8 cellular contexts compared by ENCODE assay signal in genomic region chr16:89686520-89687091, GRCh38. TPM values are rescaled to one million over a fixed set of nuclear protein-coding genes. Genes with fewer than 3 reads are reported as not detected.
DNase-seq lines count a peak whose midpoint lies in the region; ATAC-seq and TF ChIP-seq lines count a peak whose summit lies in the region.

A gene with protein sequence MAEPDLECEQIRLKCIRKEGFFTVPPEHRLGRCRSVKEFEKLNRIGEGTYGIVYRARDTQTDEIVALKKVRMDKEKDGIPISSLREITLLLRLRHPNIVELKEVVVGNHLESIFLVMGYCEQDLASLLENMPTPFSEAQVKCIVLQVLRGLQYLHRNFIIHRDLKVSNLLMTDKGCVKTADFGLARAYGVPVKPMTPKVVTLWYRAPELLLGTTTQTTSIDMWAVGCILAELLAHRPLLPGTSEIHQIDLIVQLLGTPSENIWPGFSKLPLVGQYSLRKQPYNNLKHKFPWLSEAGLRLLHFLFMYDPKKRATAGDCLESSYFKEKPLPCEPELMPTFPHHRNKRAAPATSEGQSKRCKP (plus strand): TSS chr16:89686689. CDS start chr16:89686711, 22 bp downstream.

- peak within 1 kb of the TSS; percentile 95 for H3K4me3 ChIP-seq in ectodermal cell (ENCODE audit: insufficient read depth, low read depth, low read length)
- peak within 1 kb of the TSS; percentile 92 for H3K4me3 ChIP-seq in lung

- peaks cover 29% of the 10 kb centered on the region for H3K36me3 ChIP-seq in ectodermal cell (ENCODE audit: control insufficient read depth, insufficient read depth, low read length)
- H3K36me3 ChIP-seq in lung (ENCODE audit: control insufficient read depth in 2 of 2, insufficient read depth in 2 of 2, low read length in 2 of 2): peaks cover 0 to 18% of the 10 kb centered on the region in 2 donors

- WGBS in ectodermal cell, 2 experiments: 1% methylated on average over 67 of the region's 67 CpGs
- whole genome bisulfite sequencing in lung, 2 donors: 0% methylated on average over 63 to 67 of the region's 67 CpGs

- H3K9me3 ChIP-seq in ectodermal cell (ENCODE audit: control insufficient read depth, low read length): no peaks in the 10 kb centered on the region
- H3K9me3 ChIP-seq in lung (ENCODE audit: control insufficient read depth in 2 of 2, insufficient read depth in 1 of 2, low read length in 1 of 2): no peaks in the 10 kb centered on the region

- peaks cover 7% of the 10 kb centered on the region for H3K4me1 ChIP-seq in ectodermal cell (ENCODE audit: control insufficient read depth, insufficient read depth, low read length)
- peaks cover 0 to 5% of the 10 kb centered on the region in 2 donors for H3K4me1 ChIP-seq in lung (ENCODE audit: control insufficient read depth in 2 of 2, insufficient read depth in 2 of 2, low read length in 2 of 2)

- peak; percentile 64 for DNase-seq in NCI-H82 treated with DMSO at 0.1 percent for 48 hours (lab: John Stamatoyannopoulos, UW; ENCODE audit: unreplicated experiment)
- DNase-seq in activated CD8-positive, alpha-beta memory T cell treated with anti-CD3 and anti-CD28 coated beads for 1 hour (ENCODE audit: extremely low read depth in 1 of 2, low read depth in 1 of 2): peak; percentile 36 to 85
- DNase-seq in lung (ENCODE audit: low spot score): peak; percentile 91
- peak; percentile 79 to 85 (median 85) for DNase-seq in stimulated activated CD4-positive, alpha-beta T cell treated with anti-CD3 and anti-CD28 coated beads, TNF-alpha, amount 100 ng/mL, for 4 hours (ENCODE audit: low read depth in 3 of 3)

- H3K27me3 ChIP-seq in ectodermal cell (ENCODE audit: control insufficient read depth, insufficient read depth, low read length, poor library complexity, severe bottlenecking) (no peaks in the 10 kb centered on the region), lung (ENCODE audit: control insufficient read depth, insufficient read depth) (no peaks in the 10 kb centered on the region)

- H3K27ac ChIP-seq in C4-2B (peak within 1 kb of the TSS; percentile 94), ectodermal cell (ENCODE audit: insufficient read depth, low read depth, low read length, poor library complexity, severe bottlenecking) (peak within 1 kb of the TSS; percentile 63), lung (ENCODE audit: low read depth in 1 of 2, low read length in 1 of 2) (peak within 1 kb of the TSS; percentile 90 to 95)

- TF ChIP-seq CTCF in C4-2B (conservative IDR thresholded peaks at IDR 0.05) (no peak), lung (IDR thresholded peaks at IDR 0.05; ENCODE audit: control extremely low read depth, extremely low read depth) (no peak)

- ATAC-seq in GM19351 (IDR thresholded peaks at IDR 0.05; ENCODE audit: unreplicated experiment) (peak; percentile 81), HG03520 (IDR thresholded peaks at IDR 0.05; ENCODE audit: unreplicated experiment) (peak; percentile 74), lung (ENCODE audit: insufficient read depth, low FRiP score) (peak; percentile 89)

RNA-seq across cellular contexts. Expression of the gene that starts here (rescaled TPM):
- 112 TPM for polyA plus RNA-seq in ectodermal cell (2013, experiment 1 of 4)
- polyA plus RNA-seq in ectodermal cell (2013, experiment 2 of 4): 90.9 TPM
- 101 TPM for polyA plus RNA-seq in ectodermal cell (2013, experiment 3 of 4)
- polyA plus RNA-seq in ectodermal cell (2013, experiment 4 of 4): 88.6 TPM
- 10 to 100 TPM; 54.0 to 86.1 TPM for total RNA-seq in lung
- 10 to 100 TPM; 52.0 to 92.7 TPM for polyA plus RNA-seq in lung

Comparison
In these comparisons a context has a peak if more than half of its experiments do, and no peak if none do; other contexts are left out.
1. Peak in every context shown above with its lines: DNase-seq, ATAC-seq, H3K4me3 ChIP-seq and H3K27ac ChIP-seq.